Comparison of ENCODE assay signal across 10 cellular contexts in the genomic region with DNA sequence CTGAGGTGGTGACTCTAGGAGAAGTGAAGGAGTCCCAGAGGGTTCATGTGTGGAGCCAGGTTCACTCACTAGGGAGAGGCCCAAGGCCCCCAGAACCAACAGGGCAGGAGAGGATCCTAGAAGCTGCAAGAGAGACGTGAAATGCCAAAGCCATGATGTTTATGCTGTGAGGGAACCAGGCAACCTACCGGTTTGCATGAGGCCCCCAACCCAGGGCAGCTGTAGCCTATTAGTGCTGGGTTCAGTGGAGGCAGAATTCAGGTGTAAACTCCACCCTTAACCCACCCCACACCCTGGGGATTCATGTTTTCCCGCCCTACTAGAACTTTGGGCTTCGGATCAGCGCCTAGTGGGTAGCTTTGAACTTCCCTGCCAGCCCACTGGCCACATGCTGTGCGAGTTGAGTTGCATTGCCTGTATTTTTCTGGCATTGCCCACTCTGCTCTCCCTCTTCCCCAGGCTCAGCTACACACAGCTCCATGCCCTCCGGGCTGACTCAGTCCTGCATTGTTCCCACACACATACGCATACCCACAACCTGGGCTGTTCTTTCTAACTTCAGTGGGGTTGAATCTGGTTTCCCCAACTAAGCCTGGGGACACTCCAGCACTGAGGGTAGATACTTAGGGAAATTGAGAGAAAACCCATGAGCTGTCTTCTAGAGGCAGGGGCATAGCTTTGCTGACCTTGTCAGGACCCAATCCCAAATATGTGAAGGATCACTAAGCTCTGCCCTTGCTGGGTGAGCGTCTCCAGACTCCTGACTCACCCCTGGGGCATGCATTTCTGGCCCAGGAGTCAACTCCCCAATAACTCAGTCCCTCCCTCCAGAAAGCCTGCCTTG. TPM values are rescaled to one million over a fixed set of nuclear protein-coding genes. Genes with fewer than 3 reads are reported as not detected.
DNase-seq lines count a peak whose midpoint lies in the region; ATAC-seq and TF ChIP-seq lines count a peak whose summit lies in the region.
"Had no signal": no experiment of that assay in that cellular context is flagged by ENCODE, and none has a peak within 500 bp of the region (broad histone marks: within the 10 kb centered on the region; RNA-seq: fewer than 3 reads in every experiment).

No MANE protein-coding gene starts in this region.

- ATAC-seq in T-helper 17 cell: no peak
- ATAC-seq in gastrocnemius medialis: no peak
- ATAC-seq in HG02840 (IDR thresholded peaks at IDR 0.05; ENCODE audit: low FRiP score, unreplicated experiment): no peak
- ATAC-seq in effector memory CD8-positive, alpha-beta T cell (replicated peaks): no peak

- peaks cover 18% of the 10 kb centered on the region for H3K4me1 Mint-ChIP-seq in T-helper 17 cell
- H3K4me1 Mint-ChIP-seq in effector memory CD8-positive, alpha-beta T cell (ENCODE audit: low read depth in 2 of 2): peaks cover 9 to 26% of the 10 kb centered on the region in 2 donors

- peaks cover 3% of the 10 kb centered on the region for H3K36me3 ChIP-seq in fibroblast of lung (ENCODE audit: control insufficient read depth, insufficient read depth, low read length)
- H3K36me3 ChIP-seq in gastrocnemius medialis: peaks cover 0 to 9% of the 10 kb centered on the region in 2 donors

- peak; percentile 55 for DNase-seq in GM04503 (ENCODE audit: low read depth)
- no peak for DNase-seq in T-helper 17 cell
- DNase-seq in fibroblast of lung (ENCODE audit: low read depth in 2 of 2): peak; percentile 57 to 78
- peak in 1 of 2 donors; percentile 18 for DNase-seq in gastrocnemius medialis
- no peak for DNase-seq in NCI-H1417 treated with DMSO at 0.1 percent for 48 hours (lab: John Stamatoyannopoulos, UW)
- no peak for DNase-seq in effector memory CD8-positive, alpha-beta T cell
- no peak for DNase-seq in SIG-M5 (lab: John Stamatoyannopoulos, UW)

- peak overlapping the region in 2 of 4 experiments; percentile 70 to 82 for H3K4me3 ChIP-seq in fibroblast of lung (replicated peaks in 1 of 4; ENCODE audit: control extremely low read depth in 1 of 4, insufficient read depth in 1 of 4, low read depth in 3 of 4, low read length in 4 of 4)
- H3K4me3 ChIP-seq in gastrocnemius medialis: no peak overlapping the region

- TF ChIP-seq POLR2A in gastrocnemius medialis (IDR thresholded peaks at IDR 0.05): no peak

- H3K27me3 ChIP-seq in fibroblast of lung (ENCODE audit: control insufficient read depth, insufficient read depth, low read length) (no peaks in the 10 kb centered on the region), gastrocnemius medialis (no peaks in the 10 kb centered on the region)

- peaks cover 33% of the 10 kb centered on the region for H3K4me1 ChIP-seq in fibroblast of lung (ENCODE audit: control insufficient read depth, extremely low read depth, insufficient read depth, low read length)
- peaks cover 35 to 36% of the 10 kb centered on the region in 2 donors for H3K4me1 ChIP-seq in gastrocnemius medialis

- no peaks in the 10 kb centered on the region for H3K9me3 ChIP-seq in T-helper 17 cell (ENCODE audit: control insufficient read depth, low read length, poor library complexity, severe bottlenecking)
- no peaks in the 10 kb centered on the region for H3K9me3 ChIP-seq in fibroblast of lung (ENCODE audit: control insufficient read depth, insufficient read depth, low read depth, low read length)
- no peaks in the 10 kb centered on the region for H3K9me3 ChIP-seq in gastrocnemius medialis

- no peaks in the 10 kb centered on the region for H3K9me3 Mint-ChIP-seq in effector memory CD8-positive, alpha-beta T cell

- no peaks in the 10 kb centered on the region for H4K20me1 ChIP-seq in fibroblast of lung (ENCODE audit: control insufficient read depth, extremely low read depth, insufficient read depth, low read length)

- no peak overlapping the region for H3K27ac Mint-ChIP-seq in T-helper 17 cell
- H3K27ac Mint-ChIP-seq in effector memory CD8-positive, alpha-beta T cell: no peak overlapping the region
- H3K27ac Mint-ChIP-seq: activated naive CD8-positive, alpha-beta T cell had no signal

- no peak overlapping the region for H3K9ac ChIP-seq in fibroblast of lung (ENCODE audit: insufficient read depth, low read length)

- intact Hi-C loops in gastrocnemius medialis (cut with DNase I; ENCODE audit: low total_unique reads): no loop called here

- peak overlapping the region; percentile 80 for H3K4me2 ChIP-seq in fibroblast of lung (ENCODE audit: extremely low read depth, insufficient read depth, low read length)

- in situ Hi-C loops in gastrocnemius medialis (cut with MboI; ENCODE audit: low sequenced_read_pairs in 4 of 4): loop anchor here in 2 of 4 donors (10.0 kb wide), 1 partner anchor 93 kb away; no protein-coding TSS in a partner anchor

- H3K79me2 ChIP-seq in fibroblast of lung (ENCODE audit: control insufficient read depth, insufficient read depth, low read length): peaks cover 28% of the 10 kb centered on the region

- H3K36me3 Mint-ChIP-seq in T-helper 17 cell (ENCODE audit: low read depth): no peaks in the 10 kb centered on the region
- H3K36me3 Mint-ChIP-seq in effector memory CD8-positive, alpha-beta T cell (ENCODE audit: insufficient read depth): peaks cover 28% of the 10 kb centered on the region

- H2AFZ ChIP-seq in fibroblast of lung (ENCODE audit: low read length): no peak overlapping the region

- no peak for TF ChIP-seq CTCF in fibroblast of lung (conservative IDR thresholded peaks at IDR 0.05 in 1 of 2, IDR thresholded peaks at IDR 0.05 in 1 of 2; ENCODE audit: low read depth in 1 of 2, low read length in 2 of 2)
- TF ChIP-seq CTCF in gastrocnemius medialis (IDR thresholded peaks at IDR 0.05 in 4 of 5, conservative IDR thresholded peaks at IDR 0.05 in 1 of 5): no peak

- peaks cover 4% of the 10 kb centered on the region for H3K27me3 Mint-ChIP-seq in T-helper 17 cell
- H3K27me3 Mint-ChIP-seq in effector memory CD8-positive, alpha-beta T cell: no peaks in the 10 kb centered on the region
- H3K27me3 Mint-ChIP-seq: activated naive CD8-positive, alpha-beta T cell had no signal

- H3K27ac ChIP-seq in fibroblast of lung (ENCODE audit: insufficient read depth, low read length) (peak overlapping the region; percentile 80), gastrocnemius medialis (peak overlapping the region; percentile 87 to 100 (median 92))

- H3K4me3 Mint-ChIP-seq in T-helper 17 cell: peak overlapping the region; percentile 65
- H3K4me3 Mint-ChIP-seq in effector memory CD8-positive, alpha-beta T cell: no peak overlapping the region
- H3K4me3 Mint-ChIP-seq: activated naive CD8-positive, alpha-beta T cell had no signal

RNA-seq across cellular contexts. Expression of a gene that starts 2.0 kb away (rescaled TPM):
- total RNA-seq in T-helper 17 cell (1 to 10 TPM in 1 of 2 donors, under 1 TPM in 1; 0.89 to 1.1 TPM), fibroblast of lung (32.1 and 49.4 TPM in 2 replicates), gastrocnemius medialis (100 to 1,000 TPM; 141 to 256 (median 167) TPM)
- 15.2 and 15.6 TPM in 2 replicates for polyA plus RNA-seq in fibroblast of lung
- 20.8 and 21.0 TPM in 2 replicates for polyA plus RNA-seq in fibroblast of lung (2012)
- 26.3 and 41.3 TPM in 2 replicates for polyA minus RNA-seq in fibroblast of lung (ENCODE audit: low replicate concordance)

RNA-seq across cellular contexts. Expression of a gene that starts 33.9 kb away (rescaled TPM):
- total RNA-seq in T-helper 17 cell (not detected), fibroblast of lung (not detected in 2 replicates), gastrocnemius medialis (100 to 1,000 TPM; 197 to 682 (median 397) TPM)
- not detected in 2 replicates for polyA plus RNA-seq in fibroblast of lung
- not detected in 2 replicates for polyA plus RNA-seq in fibroblast of lung (2012)
- not detected in 2 replicates for polyA minus RNA-seq in fibroblast of lung (ENCODE audit: low replicate concordance)
- total RNA-seq: lung microvascular endothelial cell had no signal

RNA-seq across cellular contexts. Expression of a gene that starts 51.0 kb away (rescaled TPM):
- 100 to 1,000 TPM; 240 to 241 TPM for total RNA-seq in T-helper 17 cell
- 30.3 and 44.6 TPM in 2 replicates for total RNA-seq in fibroblast of lung
- 19.8 and 26.4 TPM in 2 replicates for polyA plus RNA-seq in fibroblast of lung
- 9.5 and 11.9 TPM in 2 replicates for polyA plus RNA-seq in fibroblast of lung (2012)
- 1.4 TPM in 2 replicates for polyA minus RNA-seq in fibroblast of lung (ENCODE audit: low replicate concordance)
- total RNA-seq in gastrocnemius medialis: 10 to 100 TPM; 10.0 to 56.6 (median 13.6) TPM

RNA-seq across cellular contexts. Expression of a gene that starts 51.1 kb away (rescaled TPM):
- total RNA-seq in T-helper 17 cell (not detected), fibroblast of lung (not detected in 2 replicates), gastrocnemius medialis (100 to 1,000 TPM in 2 of 4 donors, 10 to 100 TPM in 2; 78.0 to 309 (median 164) TPM)
- not detected in 2 replicates for polyA plus RNA-seq in fibroblast of lung
- polyA plus RNA-seq in fibroblast of lung (2012): not detected in 2 replicates
- 6.2 TPM in 1 of 2 replicates, not detected in the other for polyA minus RNA-seq in fibroblast of lung (ENCODE audit: low replicate concordance)
- total RNA-seq: lung microvascular endothelial cell had no signal

Comparison
In these comparisons a context has a peak if more than half of its experiments do, and no peak if none do; other contexts are left out.
1. DNase-seq: peak in GM04503 (single experiment) and fibroblast of lung (2 of 2); none in T-helper 17 cell (0 of 3), NCI-H1417 treated with DMSO at 0.1 percent for 48 hours (single experiment), effector memory CD8-positive, alpha-beta T cell (0 of 3) and SIG-M5 (single experiment).
2. RNA of a gene that starts 2.0 kb away (total RNA-seq): 141 to 256 TPM in gastrocnemius medialis and 32.1 to 49.4 TPM in fibroblast of lung; 0.89 to 1.1 TPM in T-helper 17 cell; every median in the first group is over 10 times any median in the second.
3. RNA of a gene that starts 33.9 kb away (total RNA-seq): 197 to 682 TPM in gastrocnemius medialis; not detected in T-helper 17 cell and not detected in fibroblast of lung; every median in the first group is over 100 times any median in the second.